In the genomic region with DNA sequence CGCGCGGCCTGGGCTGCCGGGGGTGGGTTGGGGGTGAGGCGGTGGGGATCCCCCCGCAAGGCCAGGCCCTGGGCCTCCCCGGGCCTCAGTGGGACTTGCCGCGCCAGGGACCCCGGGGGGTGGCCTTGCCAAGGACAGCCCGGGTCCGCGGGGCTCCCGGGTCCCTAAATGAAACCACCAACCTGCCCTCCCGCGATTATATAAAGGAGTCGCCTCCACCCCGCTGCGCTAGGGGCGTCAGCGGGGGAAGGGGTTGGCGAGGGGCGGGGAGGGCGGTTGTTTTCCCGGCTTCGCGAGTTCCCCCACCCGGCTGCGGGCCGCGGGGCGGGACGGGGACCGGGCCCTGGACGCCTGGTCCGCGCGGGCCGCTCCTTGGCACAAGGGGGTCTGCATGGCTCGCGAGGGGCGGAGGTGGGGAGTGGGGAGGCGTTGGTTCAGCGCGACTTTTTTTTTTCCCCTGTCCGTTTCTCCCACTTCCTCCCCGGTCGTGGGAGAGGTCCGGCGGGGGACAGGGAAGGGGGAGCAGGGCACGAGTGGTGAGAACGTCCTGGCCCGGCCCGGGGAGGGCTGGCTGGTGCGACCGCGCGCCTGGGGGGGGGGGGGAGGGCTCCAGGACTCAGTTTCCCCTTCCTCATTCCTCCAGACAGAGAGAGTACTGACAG, we compare ENCODE assay signal across 8 cellular contexts. TPM values are rescaled to one million over a fixed set of nuclear protein-coding genes. Genes with fewer than 3 reads are reported as not detected.
DNase-seq lines count a peak whose midpoint lies in the region; ATAC-seq and TF ChIP-seq lines count a peak whose summit lies in the region.

No MANE protein-coding gene starts in this region.

- no peaks in the 10 kb centered on the region for H3K9me3 Mint-ChIP-seq in T-cell
- no peaks in the 10 kb centered on the region for H3K9me3 Mint-ChIP-seq in nephron progenitor cell

- H3K27ac Mint-ChIP-seq in T-cell (peak overlapping the region; percentile 92 to 93), nephron progenitor cell (no peak overlapping the region)

- peak; percentile 22 for DNase-seq in NCI-H2171 treated with DMSO at 0.1 percent for 48 hours (lab: John Stamatoyannopoulos, UW)
- DNase-seq in NCI-H2171 (lab: John Stamatoyannopoulos, UW): no peak
- peak in 11 of 34 experiments; percentile 28 to 67 (median 51) for DNase-seq in T-cell
- peak; percentile 88 to 89 for DNase-seq in erythroblast (lab: John Stamatoyannopoulos, UW)
- DNase-seq in nephron progenitor cell: peak; percentile 47
- no peak for DNase-seq in NCI-H2029 (lab: John Stamatoyannopoulos, UW)

- TF ChIP-seq CTCF in nephron progenitor cell (IDR thresholded peaks at IDR 0.05): no peak

- H3K36me3 Mint-ChIP-seq in T-cell (no peaks in the 10 kb centered on the region), nephron progenitor cell (ENCODE audit: low read depth) (no peaks in the 10 kb centered on the region)

- H3K4me1 Mint-ChIP-seq in T-cell: peaks cover 28 to 37% (median 35%) of the 10 kb centered on the region in 3 donors
- H3K4me1 Mint-ChIP-seq in nephron progenitor cell: peaks cover 16% of the 10 kb centered on the region

- peak; percentile 2 to 18 (median 6) for ATAC-seq in T-cell (replicated peaks in 1 of 4)
- no peak for ATAC-seq in GM21717 (IDR thresholded peaks at IDR 0.05; ENCODE audit: unreplicated experiment)
- ATAC-seq in activated CD4-positive, CD25-positive, alpha-beta regulatory T cell treated with anti-CD3 and anti-CD28 coated beads, Interleukin-2, amount 50 U/mL, for 24 hours: no peak

- CTCF ChIA-PET in T-cell (lab: Charles Lee): interaction anchor here in 1 of 2 donors (1.0 kb wide), 1 partner anchor 37 kb away, joined by 6 read pairs; no protein-coding TSS in a partner anchor

- no peaks in the 10 kb centered on the region for H3K27me3 Mint-ChIP-seq in T-cell
- H3K27me3 Mint-ChIP-seq in nephron progenitor cell (ENCODE audit: low read depth, poor library complexity): peaks cover 37% of the 10 kb centered on the region

- peak; percentile 17 for TF ChIP-seq POLR2A in erythroblast (IDR thresholded peaks at IDR 0.05; ENCODE audit: low read length)

- POLR2A ChIA-PET in T-cell (lab: Charles Lee): interaction anchor here (0.6 to 1.0 kb wide), 3 partner anchors 10 to 179 kb away, joined by 3 to 15 read pairs (median 4); no protein-coding TSS in a partner anchor

- H3K4me3 Mint-ChIP-seq in T-cell (peak overlapping the region; percentile 80 to 84 (median 81)), nephron progenitor cell (peak overlapping the region; percentile 81)

RNA-seq across cellular contexts. Expression of a gene that starts 0.8 kb away (rescaled TPM):
- total RNA-seq in T-cell: 10 to 100 TPM; 43.6 to 85.7 (median 81.8) TPM

RNA-seq across cellular contexts. Expression of a gene that starts 56.4 kb away (rescaled TPM):
- 100 to 1,000 TPM; 101 to 152 (median 141) TPM for total RNA-seq in T-cell

RNA-seq across cellular contexts. Expression of a gene that starts 60.0 kb away (rescaled TPM):
- total RNA-seq in T-cell: 10 to 100 TPM; 21.8 to 42.6 (median 31.4) TPM

Comparison
In these comparisons a context has a peak if more than half of its experiments do, and no peak if none do; other contexts are left out.
1. DNase-seq: peak in NCI-H2171 treated with DMSO at 0.1 percent for 48 hours (single experiment), erythroblast (2 of 2) and nephron progenitor cell (single experiment); none in NCI-H2171 (single experiment) and NCI-H2029 (single experiment).
2. ATAC-seq: peak in T-cell (4 of 4); none in GM21717 (single experiment) and activated CD4-positive, CD25-positive, alpha-beta regulatory T cell treated with anti-CD3 and anti-CD28 coated beads, Interleukin-2, amount 50 U/mL, for 24 hours (0 of 2).